In genomic region chr16:637081-638018, GRCh38 we compare ENCODE assay signal across 8 cellular contexts. TPM values are rescaled to one million over a fixed set of nuclear protein-coding genes. Genes with fewer than 3 reads are reported as not detected.
A peak's percentile ranks its signal among the peaks of the same experiment; 100 is the strongest.
DNase-seq lines count a peak whose midpoint lies in the region; ATAC-seq lines count a peak whose summit lies in the region.

No MANE protein-coding gene starts in this region.

- H3K36me3 Mint-ChIP-seq in activated CD4-positive, alpha-beta memory T cell treated with anti-CD3 and anti-CD28 coated beads, Interleukin-2, amount 10 ng/mL, durations not matched to agents 7 days and 5 days (ENCODE audit: low read depth), result peaks cover 6% of the 10 kb centered on the region

- peak overlapping the region; percentile 89 for H3K4me3 Mint-ChIP-seq in activated CD4-positive, alpha-beta memory T cell treated with anti-CD3 and anti-CD28 coated beads, Interleukin-2, amount 10 ng/mL, durations not matched to agents 7 days and 5 days

- no peaks in the 10 kb centered on the region for H3K36me3 ChIP-seq in ectodermal cell (ENCODE audit: control insufficient read depth, insufficient read depth, low read length)

- H3K27ac Mint-ChIP-seq in activated CD4-positive, alpha-beta memory T cell treated with anti-CD3 and anti-CD28 coated beads, Interleukin-2, amount 10 ng/mL, durations not matched to agents 7 days and 5 days, result peak overlapping the region; percentile 98

- peaks cover 15% of the 10 kb centered on the region for H3K27me3 ChIP-seq in ectodermal cell (ENCODE audit: control insufficient read depth, insufficient read depth, low read length, poor library complexity, severe bottlenecking)

- POLR2A ChIA-PET in activated CD4-positive, alpha-beta memory T cell treated with anti-CD3 and anti-CD28 coated beads, Interleukin-2, amount 10 ng/mL, durations not matched to agents 7 days and 5 days (lab: Charles Lee), result interaction anchor here (0.9 to 2.5 kb wide), 11 partner anchors 11 to 69 kb away, joined by 3 to 18 read pairs (median 6); partner anchors contain the start of genes JMJD8, RHOT2, STUB1 and WDR24

- no peaks in the 10 kb centered on the region for H3K9me3 ChIP-seq in ectodermal cell (ENCODE audit: control insufficient read depth, low read length)

- CTCF ChIA-PET in activated CD4-positive, alpha-beta memory T cell treated with anti-CD3 and anti-CD28 coated beads, Interleukin-2, amount 10 ng/mL, durations not matched to agents 7 days and 5 days (lab: Charles Lee), result interaction anchor here (0.9 to 1.6 kb wide), 2 partner anchors 11 to 110 kb away, joined by 3 to 9 read pairs; partner anchors contain the start of gene CAPN15

- peak overlapping the region; percentile 77 for H3K4me3 ChIP-seq in ectodermal cell (ENCODE audit: insufficient read depth, low read depth, low read length)

- no peaks in the 10 kb centered on the region for H3K27me3 Mint-ChIP-seq in activated CD4-positive, alpha-beta memory T cell treated with anti-CD3 and anti-CD28 coated beads, Interleukin-2, amount 10 ng/mL, durations not matched to agents 7 days and 5 days

- ATAC-seq in GM18517 (IDR thresholded peaks at IDR 0.05; ENCODE audit: unreplicated experiment), result no peak

- no peaks in the 10 kb centered on the region for H3K9me3 Mint-ChIP-seq in activated CD4-positive, alpha-beta memory T cell treated with anti-CD3 and anti-CD28 coated beads, Interleukin-2, amount 10 ng/mL, durations not matched to agents 7 days and 5 days

- 28 to 29% methylated on average over 53 of the region's 53 CpGs for WGBS in ectodermal cell, 2 experiments

- peaks cover 12% of the 10 kb centered on the region for H3K4me1 Mint-ChIP-seq in activated CD4-positive, alpha-beta memory T cell treated with anti-CD3 and anti-CD28 coated beads, Interleukin-2, amount 10 ng/mL, durations not matched to agents 7 days and 5 days

- H3K27ac ChIP-seq in ectodermal cell (ENCODE audit: insufficient read depth, low read depth, low read length, poor library complexity, severe bottlenecking), result peak overlapping the region; percentile 55

- H3K4me1 ChIP-seq in ectodermal cell (ENCODE audit: control insufficient read depth, insufficient read depth, low read length), result peaks cover 31% of the 10 kb centered on the region

- DNase-seq in GM03348 (ENCODE audit: low spot score) (peak; percentile 100), LHCN-M2 (ENCODE audit: low read depth) (peak; percentile 82), medulla oblongata (ENCODE audit: extremely low spot score) (peak; percentile 93), NCI-H1694 (lab: John Stamatoyannopoulos, UW) (no peak)
- DNase-seq in activated CD4-positive, alpha-beta memory T cell treated with anti-CD3 and anti-CD28 coated beads, Interleukin-2, amount 10 ng/mL, durations not matched to agents 7 days and 5 days, result peak; percentile 90
- peak in 2 of 3 experiments; percentile 77 to 85 for DNase-seq in stimulated activated CD4-positive, alpha-beta T cell treated with anti-CD3 and anti-CD28 coated beads, TNF-alpha, amount 100 ng/mL, for 4 hours (ENCODE audit: low read depth in 3 of 3)

RNA-seq across cellular contexts. Expression of gene METTL26, which starts 1.2 kb away (rescaled TPM):
- total RNA-seq in LHCN-M2 (2014; rRNA removed), result 132 and 145 TPM in 2 replicates
- polyA plus RNA-seq in LHCN-M2 (2012), result 105 TPM
- 10 to 100 TPM; 66.6 to 67.5 TPM for total RNA-seq in activated CD4-positive, alpha-beta memory T cell treated with anti-CD3 and anti-CD28 coated beads, Interleukin-2, amount 10 ng/mL, durations not matched to agents 7 days and 5 days
- polyA plus RNA-seq in ectodermal cell (2013, experiment 1 of 4), result 57.5 TPM
- polyA plus RNA-seq in ectodermal cell (2013, experiment 2 of 4), result 60.6 TPM
- 67.3 TPM for polyA plus RNA-seq in ectodermal cell (2013, experiment 3 of 4)
- 70.6 TPM for polyA plus RNA-seq in ectodermal cell (2013, experiment 4 of 4)

RNA-seq across cellular contexts. Expression of gene MCRIP2, which starts 4.3 kb away (rescaled TPM):
- 19.7 and 20.2 TPM in 2 replicates for total RNA-seq in LHCN-M2 (2014; rRNA removed)
- polyA plus RNA-seq in LHCN-M2 (2012), result 17.6 TPM
- total RNA-seq in activated CD4-positive, alpha-beta memory T cell treated with anti-CD3 and anti-CD28 coated beads, Interleukin-2, amount 10 ng/mL, durations not matched to agents 7 days and 5 days, result 10 to 100 TPM; 20.3 to 22.8 TPM
- 6.4 TPM for polyA plus RNA-seq in ectodermal cell (2013, experiment 1 of 4)
- 5.7 TPM for polyA plus RNA-seq in ectodermal cell (2013, experiment 2 of 4)
- polyA plus RNA-seq in ectodermal cell (2013, experiment 3 of 4), result 7.8 TPM
- polyA plus RNA-seq in ectodermal cell (2013, experiment 4 of 4), result 8.3 TPM

RNA-seq across cellular contexts. Expression of gene WFIKKN1, which starts 6.6 kb away (rescaled TPM):
- total RNA-seq in LHCN-M2 (2014; rRNA removed), result 0.06 TPM in 1 of 2 replicates, not detected in the other
- 0.13 TPM for polyA plus RNA-seq in LHCN-M2 (2012)
- total RNA-seq in activated CD4-positive, alpha-beta memory T cell treated with anti-CD3 and anti-CD28 coated beads, Interleukin-2, amount 10 ng/mL, durations not matched to agents 7 days and 5 days, result under 1 TPM; 0.10 to 0.13 TPM
- polyA plus RNA-seq in ectodermal cell (2013, experiment 1 of 4), result 23.1 TPM
- polyA plus RNA-seq in ectodermal cell (2013, experiment 2 of 4), result 30.3 TPM
- polyA plus RNA-seq in ectodermal cell (2013, experiment 3 of 4), result 31.3 TPM
- 34.0 TPM for polyA plus RNA-seq in ectodermal cell (2013, experiment 4 of 4)

RNA-seq across cellular contexts. Expression of gene WDR90, which starts 11.8 kb away (rescaled TPM):
- total RNA-seq in LHCN-M2 (2014; rRNA removed), result 23.4 and 29.1 TPM in 2 replicates
- polyA plus RNA-seq in LHCN-M2 (2012), result 6.6 TPM
- 10 to 100 TPM; 58.0 to 58.4 TPM for total RNA-seq in activated CD4-positive, alpha-beta memory T cell treated with anti-CD3 and anti-CD28 coated beads, Interleukin-2, amount 10 ng/mL, durations not matched to agents 7 days and 5 days
- polyA plus RNA-seq in ectodermal cell (2013, experiment 1 of 4), result 65.7 TPM
- 67.4 TPM for polyA plus RNA-seq in ectodermal cell (2013, experiment 2 of 4)
- 42.8 TPM for polyA plus RNA-seq in ectodermal cell (2013, experiment 3 of 4)
- polyA plus RNA-seq in ectodermal cell (2013, experiment 4 of 4), result 52.4 TPM

RNA-seq across cellular contexts. Expression of gene RHOT2, which starts 30.6 kb away (rescaled TPM):
- total RNA-seq in LHCN-M2 (2014; rRNA removed), result 79.4 and 87.4 TPM in 2 replicates
- polyA plus RNA-seq in LHCN-M2 (2012), result 62.1 TPM
- 100 to 1,000 TPM; 140 to 141 TPM for total RNA-seq in activated CD4-positive, alpha-beta memory T cell treated with anti-CD3 and anti-CD28 coated beads, Interleukin-2, amount 10 ng/mL, durations not matched to agents 7 days and 5 days
- 131 TPM for polyA plus RNA-seq in ectodermal cell (2013, experiment 1 of 4)
- polyA plus RNA-seq in ectodermal cell (2013, experiment 2 of 4), result 108 TPM
- polyA plus RNA-seq in ectodermal cell (2013, experiment 3 of 4), result 106 TPM
- 113 TPM for polyA plus RNA-seq in ectodermal cell (2013, experiment 4 of 4)
